In the genomic region with DNA sequence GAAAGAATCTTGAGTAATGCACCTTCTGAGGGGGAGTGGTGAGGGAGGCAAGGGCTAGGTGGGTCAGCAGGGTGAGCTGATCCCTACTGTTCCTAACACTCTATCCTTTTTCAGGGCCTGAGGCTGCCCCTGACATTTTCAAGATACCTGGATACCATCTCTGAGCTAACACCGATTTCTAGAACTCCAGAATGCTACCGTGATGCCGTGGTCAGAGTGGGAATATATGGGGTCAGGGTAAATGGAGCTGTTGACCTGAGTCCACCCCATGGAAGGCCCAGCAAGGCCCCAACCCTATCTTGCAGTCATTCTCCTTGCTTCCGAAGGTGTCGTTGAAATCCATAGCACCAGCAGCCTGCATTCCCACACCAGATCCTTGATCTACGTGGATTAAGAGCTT, we compare ENCODE assay signal across 13 cellular contexts. TPM values are rescaled to one million over a fixed set of nuclear protein-coding genes. Genes with fewer than 3 reads are reported as not detected.
DNase-seq lines count a peak whose midpoint lies in the region; ATAC-seq and TF ChIP-seq lines count a peak whose summit lies in the region.
"Had no signal": no experiment of that assay in that cellular context is flagged by ENCODE, and none has a peak within 500 bp of the region (broad histone marks: within the 10 kb centered on the region; RNA-seq: fewer than 3 reads in every experiment).

No MANE protein-coding gene starts in this region.

- H3K27me3 ChIP-seq in colonic mucosa (no peaks in the 10 kb centered on the region), testis (no peaks in the 10 kb centered on the region), ovary (no peaks in the 10 kb centered on the region)
- H3K27me3 ChIP-seq: BE2C had no signal

- TF ChIP-seq CTCF in colonic mucosa (IDR thresholded peaks at IDR 0.05) = no peak
- TF ChIP-seq CTCF in coronary artery (IDR thresholded peaks at IDR 0.05) = no peak
- TF ChIP-seq CTCF in testis (IDR thresholded peaks at IDR 0.05) = no peak
- no peak for TF ChIP-seq CTCF in ovary (IDR thresholded peaks at IDR 0.05)

- DNase-seq in colonic mucosa = no peak
- peak; percentile 55 for DNase-seq in coronary artery (ENCODE audit: low spot score)
- peak in 1 of 2 donors; percentile 11 for DNase-seq in left colon
- peak; percentile 6 for DNase-seq in testis
- DNase-seq in ovary = no peak
- no peak for DNase-seq in GF-D8 (lab: John Stamatoyannopoulos, UW)
- DNase-seq: BE2C; CD4-positive, alpha-beta memory T cell; DMS79 had no signal

- H3K4me3 ChIP-seq in colonic mucosa (no peak overlapping the region), coronary artery (no peak overlapping the region), testis (no peak overlapping the region), ovary (no peak overlapping the region)
- H3K4me3 ChIP-seq: A549, HAP-1 had no signal

- H3K4me1 ChIP-seq in colonic mucosa = no peaks in the 10 kb centered on the region
- H3K4me1 ChIP-seq in testis = no peaks in the 10 kb centered on the region
- H3K4me1 ChIP-seq in ovary (ENCODE audit: insufficient read depth) = no peaks in the 10 kb centered on the region
- H3K4me1 ChIP-seq: A549, BE2C, HAP-1 had no signal

- peak overlapping the region in 1 of 2 donors; percentile 26 for H3K9ac ChIP-seq in colonic mucosa (ENCODE audit: low read depth in 2 of 2, low read length in 2 of 2)

- TF ChIP-seq POLR2A in testis (IDR thresholded peaks at IDR 0.05) = no peak
- TF ChIP-seq POLR2A in ovary (IDR thresholded peaks at IDR 0.05) = no peak

- 91 to 92% methylated on average over 6 of the region's 6 CpGs for WGBS in testis, 2 donors
- WGBS in ovary, 3 donors = 88 to 93% (median 92%) methylated on average over 6 of the region's 6 CpGs

- intact Hi-C loops in colonic mucosa (cut with DNase I) = no loop called here
- intact Hi-C loops in left colon (cut with DNase I, micrococcal nuclease) = no loop called here
- intact Hi-C loops in testis (cut with DNase I; ENCODE audit: low total_unique reads) = no loop called here
- intact Hi-C loops in ovary (cut with DNase I) = loop anchor here in 1 of 4 donors (5.0 kb wide), 1 partner anchor 685 kb away; no protein-coding TSS in a partner anchor

- no peak for TF ChIP-seq EP300 in ovary (IDR thresholded peaks at IDR 0.05)

- H3K36me3 ChIP-seq in colonic mucosa (no peaks in the 10 kb centered on the region), testis (ENCODE audit: low read depth, missing control alignments) (no peaks in the 10 kb centered on the region), ovary (no peaks in the 10 kb centered on the region)
- H3K36me3 ChIP-seq: BE2C, HAP-1 had no signal

- H3K27ac ChIP-seq in colonic mucosa (peak overlapping the region; percentile 72), coronary artery (no peak overlapping the region), testis (no peak overlapping the region), ovary (no peak overlapping the region)
- H3K27ac ChIP-seq: A549, C4-2B had no signal

- H3K9me3 ChIP-seq in colonic mucosa (no peaks in the 10 kb centered on the region), testis (no peaks in the 10 kb centered on the region), ovary (no peaks in the 10 kb centered on the region)
- H3K9me3 ChIP-seq: BE2C, HAP-1 had no signal

- ATAC-seq in left colon = peak; percentile 48
- ATAC-seq: A549, HepG2 had no signal

RNA-seq across cellular contexts. Expression of a gene that starts 18.0 kb away (rescaled TPM):
- total RNA-seq in colonic mucosa (100 to 1,000 TPM; 351 to 449 TPM), left colon (100 to 1,000 TPM; 514 to 671 TPM), testis (10 to 100 TPM; 43.1 to 45.4 TPM), ovary (100 to 1,000 TPM in 3 of 7 donors, 10 to 100 TPM in 4; 26.3 to 165 (median 95.5) TPM)
- polyA plus RNA-seq in testis (ENCODE audit: insufficient read depth, low read depth, low replicate concordance) (51.0 TPM), ovary (10 to 100 TPM; 24.4 to 35.4 TPM)
- total RNA-seq: CD4-positive, alpha-beta memory T cell had no signal
- polyA plus RNA-seq: CD4-positive, alpha-beta memory T cell had no signal

RNA-seq across cellular contexts. Expression of a gene that starts 59.0 kb away (rescaled TPM):
- total RNA-seq in colonic mucosa (10 to 100 TPM; 50.8 to 55.6 TPM), left colon (10 to 100 TPM; 60.9 to 74.3 TPM), testis (10 to 100 TPM; 21.2 to 35.5 TPM), ovary (10 to 100 TPM; 57.3 to 94.4 (median 78.9) TPM)
- polyA plus RNA-seq in testis (ENCODE audit: insufficient read depth, low read depth, low replicate concordance) (20.1 TPM), ovary (10 to 100 TPM; 16.6 to 77.2 TPM)
- total RNA-seq: HepG2 had no signal
- polyA plus RNA-seq: HepG2 had no signal

Comparison
In these comparisons a context has a peak if more than half of its experiments do, and no peak if none do; other contexts are left out.
1. DNase-seq: peak in coronary artery (single experiment) and testis (single experiment); none in colonic mucosa (single experiment), ovary (0 of 5) and GF-D8 (single experiment).